23 cellular contexts compared by ENCODE assay signal in the genomic region with DNA sequence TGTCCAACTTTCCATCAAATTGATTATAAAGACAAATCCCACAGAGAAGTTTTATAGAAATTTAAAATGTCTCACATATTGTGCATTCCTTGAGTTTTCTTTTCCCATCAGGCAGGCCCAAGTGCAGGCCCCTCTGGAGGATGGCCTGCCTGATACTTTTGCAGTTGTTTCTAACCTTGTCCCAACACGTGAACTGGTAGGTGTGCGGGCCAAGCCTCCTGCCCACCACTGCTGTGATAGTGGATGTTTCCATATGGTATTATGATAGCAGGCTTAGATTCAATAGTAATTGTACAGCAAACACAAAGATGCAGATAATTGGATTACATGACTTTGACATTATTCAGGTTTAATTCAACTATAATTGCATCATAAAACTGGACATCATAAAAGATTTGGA. TPM values are rescaled to one million over a fixed set of nuclear protein-coding genes. Genes with fewer than 3 reads are reported as not detected.
DNase-seq lines count a peak whose midpoint lies in the region; ATAC-seq and TF ChIP-seq lines count a peak whose summit lies in the region.
"Had no signal": no experiment of that assay in that cellular context is flagged by ENCODE, and none has a peak within 500 bp of the region (broad histone marks: within the 10 kb centered on the region; RNA-seq: fewer than 3 reads in every experiment).

No MANE protein-coding gene starts in this region.

- TF ChIP-seq CTCF in OCI-LY3 (IDR thresholded peaks at IDR 0.05; ENCODE audit: low read depth, low read length) (no peak), fibroblast of lung (conservative IDR thresholded peaks at IDR 0.05 in 1 of 2, IDR thresholded peaks at IDR 0.05 in 1 of 2; ENCODE audit: low read depth in 1 of 2, low read length in 2 of 2) (no peak)

- H2AFZ ChIP-seq in OCI-LY3 (ENCODE audit: low read depth, low read length): peak overlapping the region; percentile 28; the same call in 1 of the 2 replicates
- H2AFZ ChIP-seq in fibroblast of lung (ENCODE audit: low read length): peak overlapping the region; percentile 26

- H3K27ac ChIP-seq in OCI-LY3 (ENCODE audit: low read length) (peak overlapping the region; percentile 93), fibroblast of lung (ENCODE audit: insufficient read depth, low read length) (no peak overlapping the region), subcutaneous abdominal adipose tissue (ENCODE audit: low read depth, low read length) (peak overlapping the region; percentile 80)
- H3K27ac ChIP-seq: gastroesophageal sphincter had no signal

- no peaks in the 10 kb centered on the region for H3K27me3 Mint-ChIP-seq in activated T-cell treated with anti-CD3 and anti-CD28 coated beads, Interleukin-2, amount 50 U/mL, for 72 hours (ENCODE audit: low read depth)
- H3K27me3 Mint-ChIP-seq: activated naive CD8-positive, alpha-beta T cell treated with anti-CD3 and anti-CD28 coated beads for 36 hours had no signal

- peaks cover 80% of the 10 kb centered on the region for H3K4me1 ChIP-seq in OCI-LY3 (ENCODE audit: low read length)
- peaks cover 3% of the 10 kb centered on the region for H3K4me1 ChIP-seq in fibroblast of lung (ENCODE audit: control insufficient read depth, extremely low read depth, insufficient read depth, low read length)
- peaks cover 0 to 25% (median 21%) of the 10 kb centered on the region in 5 donors for H3K4me1 ChIP-seq in subcutaneous abdominal adipose tissue (ENCODE audit: control insufficient read depth in 5 of 5, insufficient read depth in 5 of 5, low read length in 5 of 5)
- H3K4me1 ChIP-seq: body of pancreas, Caco-2, gastroesophageal sphincter had no signal

- peaks cover 6% of the 10 kb centered on the region for H3K4me1 Mint-ChIP-seq in activated T-cell treated with anti-CD3 and anti-CD28 coated beads, Interleukin-2, amount 50 U/mL, for 72 hours (ENCODE audit: low read depth)
- H3K4me1 Mint-ChIP-seq: activated naive CD8-positive, alpha-beta T cell treated with anti-CD3 and anti-CD28 coated beads for 36 hours had no signal

- H3K4me3 ChIP-seq in OCI-LY3 (ENCODE audit: low read length) (peak overlapping the region; percentile 7; the same call in 1 of the 2 replicates), fibroblast of lung (replicated peaks in 1 of 4; ENCODE audit: control extremely low read depth in 1 of 4, insufficient read depth in 1 of 4, low read depth in 3 of 4, low read length in 4 of 4) (no peak overlapping the region), subcutaneous abdominal adipose tissue (ENCODE audit: low read depth in 1 of 5, low read length in 5 of 5) (peak overlapping the region in 3 of 5 donors; percentile 64 to 73 (median 64))
- H3K4me3 ChIP-seq: body of pancreas had no signal

- H3K79me2 ChIP-seq in OCI-LY3 (ENCODE audit: low read length) (no peaks in the 10 kb centered on the region), fibroblast of lung (ENCODE audit: control insufficient read depth, insufficient read depth, low read length) (no peaks in the 10 kb centered on the region)

- H3K9ac ChIP-seq in OCI-LY3 (ENCODE audit: low read length) (peak overlapping the region; percentile 47), fibroblast of lung (ENCODE audit: insufficient read depth, low read length) (no peak overlapping the region), subcutaneous abdominal adipose tissue (ENCODE audit: low read length in 5 of 5) (no peak overlapping the region)

- H3K9me3 ChIP-seq in OCI-LY3 (ENCODE audit: insufficient read depth, low read length) (no peaks in the 10 kb centered on the region), fibroblast of lung (ENCODE audit: control insufficient read depth, insufficient read depth, low read depth, low read length) (no peaks in the 10 kb centered on the region), subcutaneous abdominal adipose tissue (ENCODE audit: control insufficient read depth in 5 of 5, low read length in 5 of 5) (no peaks in the 10 kb centered on the region)
- H3K9me3 ChIP-seq: body of pancreas, Caco-2, gastroesophageal sphincter had no signal

- H4K20me1 ChIP-seq in OCI-LY3 (ENCODE audit: insufficient read depth, low read length) (no peaks in the 10 kb centered on the region), fibroblast of lung (ENCODE audit: control insufficient read depth, extremely low read depth, insufficient read depth, low read length) (no peaks in the 10 kb centered on the region)

- no peaks in the 10 kb centered on the region for H3K36me3 Mint-ChIP-seq in activated T-cell treated with anti-CD3 and anti-CD28 coated beads, Interleukin-2, amount 50 U/mL, for 72 hours (ENCODE audit: insufficient read depth in 2 of 2)
- H3K36me3 Mint-ChIP-seq: activated naive CD8-positive, alpha-beta T cell treated with anti-CD3 and anti-CD28 coated beads for 36 hours had no signal

- peak overlapping the region; percentile 79 for H3K4me2 ChIP-seq in OCI-LY3 (ENCODE audit: low read length)
- H3K4me2 ChIP-seq in fibroblast of lung (ENCODE audit: extremely low read depth, insufficient read depth, low read length): no peak overlapping the region

- H3K4me3 Mint-ChIP-seq in activated T-cell treated with anti-CD3 and anti-CD28 coated beads, Interleukin-2, amount 50 U/mL, for 72 hours: no peak overlapping the region
- H3K4me3 Mint-ChIP-seq: activated naive CD8-positive, alpha-beta T cell treated with anti-CD3 and anti-CD28 coated beads for 36 hours had no signal

- H3K36me3 ChIP-seq in OCI-LY3 (replicated peaks; ENCODE audit: low read depth, low read length): no peaks in the 10 kb centered on the region
- no peaks in the 10 kb centered on the region for H3K36me3 ChIP-seq in fibroblast of lung (ENCODE audit: control insufficient read depth, insufficient read depth, low read length)
- no peaks in the 10 kb centered on the region for H3K36me3 ChIP-seq in subcutaneous abdominal adipose tissue (ENCODE audit: control insufficient read depth in 5 of 5, insufficient read depth in 5 of 5, low read length in 5 of 5)
- H3K36me3 ChIP-seq: gastroesophageal sphincter had no signal

- ATAC-seq in GM18909 (IDR thresholded peaks at IDR 0.05; ENCODE audit: poor library complexity, unreplicated experiment) (peak; percentile 24), GM19455 (IDR thresholded peaks at IDR 0.05; ENCODE audit: unreplicated experiment) (no peak)
- ATAC-seq in activated T-cell treated with anti-CD3 and anti-CD28 coated beads, Interleukin-2, amount 50 U/mL, for 72 hours (replicated peaks in 1 of 2): no peak
- ATAC-seq: body of pancreas, gastroesophageal sphincter had no signal

- H3K27me3 ChIP-seq in OCI-LY3 (ENCODE audit: low read depth, low read length) (no peaks in the 10 kb centered on the region), fibroblast of lung (ENCODE audit: control insufficient read depth, insufficient read depth, low read length) (no peaks in the 10 kb centered on the region), subcutaneous abdominal adipose tissue (ENCODE audit: control insufficient read depth in 5 of 5, insufficient read depth in 4 of 5, low read length in 5 of 5) (no peaks in the 10 kb centered on the region)
- H3K27me3 ChIP-seq: body of pancreas, gastroesophageal sphincter had no signal

- H3K9me3 Mint-ChIP-seq in activated T-cell treated with anti-CD3 and anti-CD28 coated beads, Interleukin-2, amount 50 U/mL, for 72 hours: no peaks in the 10 kb centered on the region
- H3K9me3 Mint-ChIP-seq: activated naive CD8-positive, alpha-beta T cell treated with anti-CD3 and anti-CD28 coated beads for 36 hours had no signal

- H3K27ac Mint-ChIP-seq in activated T-cell treated with anti-CD3 and anti-CD28 coated beads, Interleukin-2, amount 50 U/mL, for 72 hours: no peak overlapping the region
- H3K27ac Mint-ChIP-seq: activated naive CD8-positive, alpha-beta T cell treated with anti-CD3 and anti-CD28 coated beads for 36 hours had no signal

- DNase-seq in fibroblast of lung (ENCODE audit: low read depth in 2 of 2): no peak
- no peak for DNase-seq in T1000 (lab: John Stamatoyannopoulos, UW)
- no peak for DNase-seq in activated T-cell treated with anti-CD3 and anti-CD28 coated beads, Interleukin-2, amount 50 U/mL, for 72 hours
- DNase-seq: activated CD4-positive, CD25-positive, alpha-beta regulatory T cell treated with anti-CD3 and anti-CD28 coated beads, Interleukin-2, amount 50 U/mL, for 72 hours; activated naive CD8-positive, alpha-beta T cell treated with anti-CD3 and anti-CD28 coated beads for 36 hours; body of pancreas; Caco-2; EL; H7; NCI-H1417; NCI-H526 treated with DMSO at 0.1 percent for 48 hours; occipital lobe; retina; stimulated activated CD4-positive, alpha-beta T cell treated with anti-CD3 and anti-CD28 coated beads, Interleukin-12 subunit alpha, Interleukin-12 subunit beta, amount 100 ng/mL, for 4 hours; T-helper 9 cell had no signal

RNA-seq across cellular contexts. Expression of gene P2RY12, which starts 1.4 kb away (rescaled TPM):
- total RNA-seq in fibroblast of lung: 1.8 and 2.5 TPM in 2 replicates
- 0.34 and 0.45 TPM in 2 replicates for polyA plus RNA-seq in fibroblast of lung
- 0.23 and 0.32 TPM in 2 replicates for polyA plus RNA-seq in fibroblast of lung (2012)
- polyA minus RNA-seq in fibroblast of lung (ENCODE audit: low replicate concordance): not detected in 2 replicates
- not detected for total RNA-seq in activated T-cell treated with anti-CD3 and anti-CD28 coated beads, Interleukin-2, amount 50 U/mL, for 72 hours
- total RNA-seq: activated naive CD8-positive, alpha-beta T cell treated with anti-CD3 and anti-CD28 coated beads for 36 hours; Caco-2; dermis microvascular lymphatic vessel endothelial cell; epithelial cell of proximal tubule; SK-MEL-5 had no signal

RNA-seq across cellular contexts. Expression of gene P2RY13, which starts 53.8 kb away (rescaled TPM):
- total RNA-seq in fibroblast of lung: under 0.01 TPM in 1 of 2 replicates, not detected in the other
- 0.03 TPM in 1 of 2 replicates, not detected in the other for polyA plus RNA-seq in fibroblast of lung
- polyA plus RNA-seq in fibroblast of lung (2012): not detected in 2 replicates
- not detected in 2 replicates for polyA minus RNA-seq in fibroblast of lung (ENCODE audit: low replicate concordance)
- not detected for total RNA-seq in activated T-cell treated with anti-CD3 and anti-CD28 coated beads, Interleukin-2, amount 50 U/mL, for 72 hours
- total RNA-seq: activated naive CD8-positive, alpha-beta T cell treated with anti-CD3 and anti-CD28 coated beads for 36 hours; Caco-2; dermis microvascular lymphatic vessel endothelial cell; epithelial cell of proximal tubule; H7; SK-MEL-5 had no signal

Comparison
In these comparisons a context has a peak if more than half of its experiments do, and no peak if none do; other contexts are left out.
1. H3K4me3 ChIP-seq: peak in OCI-LY3 (single experiment) and subcutaneous abdominal adipose tissue (3 of 5); none in fibroblast of lung (0 of 4).